In genomic region chr3:141336672-141337522, GRCh38 we compare ENCODE assay signal across 8 cellular contexts. TPM values are rescaled to one million over a fixed set of nuclear protein-coding genes. Genes with fewer than 3 reads are reported as not detected.
DNase-seq lines count a peak whose midpoint lies in the region; ATAC-seq, FAIRE-seq and TF ChIP-seq lines count a peak whose summit lies in the region.
"Had no signal": no experiment of that assay in that cellular context is flagged by ENCODE, and none has a peak within 500 bp of the region (broad histone marks: within the 10 kb centered on the region; RNA-seq: fewer than 3 reads in every experiment).

No MANE protein-coding gene starts in this region.

- intact Hi-C loops in Panc1 (cut with micrococcal nuclease; ENCODE audit: unreplicated experiment) (no loop called here), CD14-positive monocyte (cut with micrococcal nuclease) (no loop called here), colonic mucosa (cut with DNase I) (no loop called here)

- H3K4me1 ChIP-seq in Panc1 (ENCODE audit: control insufficient read depth, insufficient read depth, low read length) (no peaks in the 10 kb centered on the region), colonic mucosa (peaks cover 17% of the 10 kb centered on the region)

- peak overlapping the region in 1 of 2 donors; percentile 27 for H3K4me3 Mint-ChIP-seq in CD14-positive monocyte

- in situ Hi-C loops in Panc1 (cut with HindIII; ENCODE audit: low pct_unique_long_range_greater_than_20kb, low sequenced_read_pairs), result no loop called here

- peak overlapping the region in 1 of 2 donors; percentile 3 for H3K9ac ChIP-seq in colonic mucosa (ENCODE audit: low read depth in 2 of 2, low read length in 2 of 2)

- no TSS peak for BruUV-seq in Panc1 (replicated peaks; lab: Mats Ljungman, UMichigan)

- POLR2A ChIA-PET in Panc1 (lab: Charles Lee), result no interaction called here

- H3K9me3 Mint-ChIP-seq in CD14-positive monocyte, result peaks cover 0 to 9% (median 4%) of the 10 kb centered on the region in 7 donors

- DNase-seq in GM19239 (ENCODE audit: insufficient read length, low spot score) (peak; percentile 67), Panc1 (ENCODE audit: low read depth, low spot score) (peak; percentile 83), kidney epithelial cell (ENCODE audit: low read depth) (peak; percentile 84), CD14-positive monocyte (ENCODE audit: low spot score) (no peak), NCI-H2081 (lab: John Stamatoyannopoulos, UW) (no peak), colonic mucosa (no peak)
- DNase-seq: right lobe of liver had no signal

- ATAC-seq in HG03064 (IDR thresholded peaks at IDR 0.05; ENCODE audit: low read depth, unreplicated experiment) (peak; percentile 86), Panc1 (peak; percentile 78)

- peaks cover 13% of the 10 kb centered on the region for H3K4me1 Mint-ChIP-seq in CD14-positive monocyte

- peaks cover 1 to 7% (median 2%) of the 10 kb centered on the region in 3 donors for H3K27me3 Mint-ChIP-seq in CD14-positive monocyte (ENCODE audit: low read depth in 3 of 3)

- no peaks in the 10 kb centered on the region for H3K9me3 ChIP-seq in Panc1 (ENCODE audit: control insufficient read depth, insufficient read depth, low read depth, low read length)
- H3K9me3 ChIP-seq in colonic mucosa, result no peaks in the 10 kb centered on the region
- H3K9me3 ChIP-seq: right lobe of liver had no signal

- CTCF ChIA-PET in Panc1 (lab: Charles Lee), result interaction anchor here (0.6 kb wide), 1 partner anchor 116 kb away, joined by 6 read pairs; no protein-coding TSS in a partner anchor

- no peak for TF ChIP-seq CTCF in Panc1 (IDR thresholded peaks at IDR 0.05)
- TF ChIP-seq CTCF in kidney epithelial cell (IDR thresholded peaks at IDR 0.05; ENCODE audit: insufficient read depth, low read length, poor library complexity, severe bottlenecking), result no peak
- TF ChIP-seq CTCF in CD14-positive monocyte (IDR thresholded peaks at IDR 0.05), result no peak
- no peak for TF ChIP-seq CTCF in colonic mucosa (IDR thresholded peaks at IDR 0.05)

- peak overlapping the region in 3 of 7 donors; percentile 40 to 58 (median 50) for H3K27ac Mint-ChIP-seq in CD14-positive monocyte

- no peak overlapping the region for H3K27ac ChIP-seq in Panc1 (ENCODE audit: low read length)
- H3K27ac ChIP-seq in colonic mucosa, result no peak overlapping the region
- H3K27ac ChIP-seq: right lobe of liver had no signal

- H3K36me3 Mint-ChIP-seq in CD14-positive monocyte, result no peaks in the 10 kb centered on the region

- peak; percentile 87 for FAIRE-seq in GM19239 (lab: Jason Lieb, UNC)

- H3K27me3 ChIP-seq in Panc1 (ENCODE audit: control insufficient read depth, insufficient read depth, low read length) (no peaks in the 10 kb centered on the region), kidney epithelial cell (ENCODE audit: control insufficient read depth, insufficient read depth, low read length) (no peaks in the 10 kb centered on the region), colonic mucosa (no peaks in the 10 kb centered on the region)
- H3K27me3 ChIP-seq: right lobe of liver had no signal

- H3K36me3 ChIP-seq in Panc1 (ENCODE audit: control insufficient read depth, insufficient read depth, low read length) (no peaks in the 10 kb centered on the region), kidney epithelial cell (ENCODE audit: control insufficient read depth, insufficient read depth, low read length) (no peaks in the 10 kb centered on the region), colonic mucosa (no peaks in the 10 kb centered on the region)
- H3K36me3 ChIP-seq: right lobe of liver had no signal

- H3K4me3 ChIP-seq in Panc1 (ENCODE audit: low read depth in 2 of 2, low read length in 2 of 2), result no peak overlapping the region
- no peak overlapping the region for H3K4me3 ChIP-seq in kidney epithelial cell (ENCODE audit: low read depth, low read length)
- H3K4me3 ChIP-seq in colonic mucosa, result no peak overlapping the region
- H3K4me3 ChIP-seq: right lobe of liver had no signal

RNA-seq across cellular contexts. Expression of gene ZBTB38, which starts 31.4 kb away (rescaled TPM):
- 46.7 TPM for total RNA-seq in Panc1 (2021; ENCODE audit: unreplicated experiment)
- polyA plus RNA-seq in Panc1 (2012; ENCODE audit: insufficient read length), result 34.0 TPM
- 85.4 and 87.0 TPM in 2 replicates for total RNA-seq in kidney epithelial cell
- 10 to 100 TPM; 19.0 to 28.5 TPM for polyA plus RNA-seq in CD14-positive monocyte
- 100 to 1,000 TPM in 1 of 2 donors, 10 to 100 TPM in 1; 95.5 to 112 TPM for total RNA-seq in colonic mucosa

Comparison
In these comparisons a context has a peak if more than half of its experiments do, and no peak if none do; other contexts are left out.
1. DNase-seq: peak in GM19239 (single experiment), Panc1 (single experiment) and kidney epithelial cell (single experiment); none in CD14-positive monocyte (single experiment), NCI-H2081 (0 of 2) and colonic mucosa (single experiment).